ENCODE assay signal across 1 cellular context in genomic region chr16:4513881-4514280, GRCh38.
TF ChIP-seq lines count a peak whose summit lies in the region.

No MANE protein-coding gene starts in this region.

TF ChIP-seq in K562, 482 proteins besides CTCF, POLR2A, EP300 and RAD21:
- TF ChIP-seq POLR2G (IDR thresholded peaks at IDR 0.05; ENCODE audit: low read depth, low read length): 0 out of 2 replicates have a peak, but pooled peaks have one; percentile 1
- no peak for TF ChIP-seq ZNF174 (CRISPR knock-in tag; IDR thresholded peaks at IDR 0.05)
TF ChIP-seq in K562: peak in this region for 1.
